ENCODE assay signal across 18 cellular contexts in genomic region chr16:26992661-26993365, GRCh38.
DNase-seq lines count a peak whose midpoint lies in the region; ATAC-seq and TF ChIP-seq lines count a peak whose summit lies in the region.
"Had no signal": no experiment of that assay in that cellular context is flagged by ENCODE, and none has a peak within 500 bp of the region (broad histone marks: within the 10 kb centered on the region; RNA-seq: fewer than 3 reads in every experiment).

No MANE protein-coding gene starts in this region.

- H3K27me3 ChIP-seq in AG04450 (ENCODE audit: control insufficient read depth, insufficient read depth, low read length), result no peaks in the 10 kb centered on the region
- no peaks in the 10 kb centered on the region for H3K27me3 ChIP-seq in ectodermal cell (ENCODE audit: control insufficient read depth, insufficient read depth, low read length, poor library complexity, severe bottlenecking)
- H3K27me3 ChIP-seq: BLaER1 had no signal

- peak overlapping the region; percentile 11 for H3K27ac ChIP-seq in AG04450 (ENCODE audit: low read depth, low read length)
- peak overlapping the region; percentile 36 for H3K27ac ChIP-seq in ectodermal cell (ENCODE audit: insufficient read depth, low read depth, low read length, poor library complexity, severe bottlenecking)
- H3K27ac ChIP-seq: BLaER1, KMS-11 had no signal

- peaks cover 9% of the 10 kb centered on the region; the same call in 1 of the 2 replicates for H3K9me3 ChIP-seq in AG04450 (ENCODE audit: control insufficient read depth, insufficient read depth, low read length)
- no peaks in the 10 kb centered on the region for H3K9me3 ChIP-seq in ectodermal cell (ENCODE audit: control insufficient read depth, low read length)

- CTCF ChIA-PET in AG04450 (lab: Charles Lee), result interaction anchor here (1.5 kb wide), 1 partner anchor 117 kb away, joined by 4 read pairs; no protein-coding TSS in a partner anchor

- POLR2A ChIA-PET in AG04450 (lab: Yijun Ruan, JAX), result no interaction called here

- H3K27ac Mint-ChIP-seq in neural crest cell (ENCODE audit: unreplicated experiment), result peak overlapping the region; percentile 67
- H3K27ac Mint-ChIP-seq: CD8-positive, alpha-beta T cell had no signal

- peaks cover 4% of the 10 kb centered on the region for H3K9me3 Mint-ChIP-seq in neural crest cell

- H3K4me1 Mint-ChIP-seq in neural crest cell, result peaks cover 13% of the 10 kb centered on the region

- 71 to 72% methylated on average over 9 of the region's 9 CpGs for WGBS in ectodermal cell, 2 experiments

- H3K4me3 ChIP-seq in AG04450 (ENCODE audit: low read depth, low read length) (no peak overlapping the region), ectodermal cell (ENCODE audit: insufficient read depth, low read depth, low read length) (no peak overlapping the region)
- H3K4me3 ChIP-seq: BLaER1, GM12878 had no signal

- no peaks in the 10 kb centered on the region for H3K27me3 Mint-ChIP-seq in neural crest cell (ENCODE audit: low read depth)

- DNase-seq in AG04450 (ENCODE audit: low read depth, low spot score) (no peak), NCI-H1436 (lab: John Stamatoyannopoulos, UW) (peak; percentile 21), neural crest cell (ENCODE audit: low read depth, low spot score) (no peak), DMS114 treated with DMSO at 0.1 percent for 48 hours (lab: John Stamatoyannopoulos, UW; ENCODE audit: unreplicated experiment) (no peak)
- no peak for DNase-seq in activated effector memory CD4-positive, alpha-beta T cell treated with Interleukin-2 at 50 U/mL for 16 hours
- DNase-seq: CD8-positive, alpha-beta T cell; DND-41; GDM1; NCI-H1048; NCI-H1694 treated with DMSO at 0.1 percent for 48 hours; NCI-H526 treated with DMSO at 0.1 percent for 48 hours had no signal

- ATAC-seq in GM18873 (IDR thresholded peaks at IDR 0.05; ENCODE audit: low FRiP score, unreplicated experiment), result no peak
- no peak for ATAC-seq in HG02840 (IDR thresholded peaks at IDR 0.05; ENCODE audit: low FRiP score, unreplicated experiment)
- ATAC-seq: CD8-positive, alpha-beta T cell; GM12878; HepG2 had no signal

- no peaks in the 10 kb centered on the region for H3K36me3 ChIP-seq in ectodermal cell (ENCODE audit: control insufficient read depth, insufficient read depth, low read length)
- H3K36me3 ChIP-seq: BLaER1 had no signal

- no peak overlapping the region for H3K4me3 Mint-ChIP-seq in neural crest cell
- H3K4me3 Mint-ChIP-seq: CD8-positive, alpha-beta T cell had no signal

- TF ChIP-seq CTCF in AG04450 (IDR thresholded peaks at IDR 0.05; ENCODE audit: low read depth, low read length), result no peak
- no peak for TF ChIP-seq CTCF in neural crest cell (conservative IDR thresholded peaks at IDR 0.05)

- peaks cover 5% of the 10 kb centered on the region for H3K36me3 Mint-ChIP-seq in neural crest cell (ENCODE audit: low read depth)
- H3K36me3 Mint-ChIP-seq: CD8-positive, alpha-beta T cell had no signal

- H3K4me1 ChIP-seq in ectodermal cell (ENCODE audit: control insufficient read depth, insufficient read depth, low read length), result peaks cover 8% of the 10 kb centered on the region
- H3K4me1 ChIP-seq: BLaER1 had no signal
